ENCODE assay signal across 34 cellular contexts in genomic region chr4:69658133-69658532, GRCh38. TPM values are rescaled to one million over a fixed set of nuclear protein-coding genes. Genes with fewer than 3 reads are reported as not detected.
"Had no signal": no experiment of that assay in that cellular context is flagged by ENCODE, and none has a peak within 500 bp of the region (broad histone marks: within the 10 kb centered on the region; RNA-seq: fewer than 3 reads in every experiment).

No MANE protein-coding gene starts in this region.

- H3K4me1 ChIP-seq: ascending aorta had no signal

- H3K27ac ChIP-seq: ascending aorta, cardiac muscle cell, VCaP had no signal

- DNase-seq: activated B cell treated with CpG ODN at 0.5 μM for 24 hours; activated CD4-positive, alpha-beta memory T cell treated with anti-CD3 and anti-CD28 coated beads for 36 hours; activated CD4-positive, alpha-beta T cell treated with anti-CD3 and anti-CD28 coated beads for 4 hours; activated CD4-positive, alpha-beta T cell treated with anti-CD3 and anti-CD28 coated beads, Interleukin-2, amount 10 ng/mL, durations not matched to agents 24 days and 14 days; activated CD4-positive, alpha-beta T cell treated with anti-CD3 and anti-CD28 coated beads, Interleukin-2, amount 50 U/mL, for 1 hour; activated CD4-positive, alpha-beta T cell treated with anti-CD3 and anti-CD28 coated beads, Interleukin-2, amount 50 U/mL, for 4 hours; activated CD4-positive, CD25-positive, alpha-beta regulatory T cell treated with anti-CD3 and anti-CD28 coated beads, Interleukin-2, amount 50 U/mL, for 72 hours; activated CD8-positive, alpha-beta memory T cell treated with anti-CD3 and anti-CD28 coated beads, Interleukin-2, amount 50 U/mL, for 4 hours; activated CD8-positive, alpha-beta T cell treated with anti-CD3 and anti-CD28 coated beads for 36 hours; activated effector memory CD4-positive, alpha-beta T cell treated with anti-CD3 and anti-CD28 coated beads, Interleukin-2, amount 50 U/mL, for 16 hours; activated gamma-delta T cell treated with Interleukin-2 at 50 U/mL for 16 hours; activated naive CD4-positive, alpha-beta T cell treated with anti-CD3 and anti-CD28 coated beads, Interleukin-2, amount 10 ng/mL, durations not matched to agents 7 days and 5 days; activated naive CD4-positive, alpha-beta T cell treated with Interleukin-2 at 50 U/mL for 16 hours; activated naive CD8-positive, alpha-beta T cell treated with anti-CD3 and anti-CD28 coated beads, Interleukin-2, amount 10 ng/mL, durations not matched to agents 7 days and 5 days; activated naive CD8-positive, alpha-beta T cell treated with anti-CD3 and anti-CD28 coated beads, Interleukin-2, amount 50 U/mL, for 24 hours; activated T-cell treated with anti-CD3 and anti-CD28 coated beads for 4 hours; activated T-cell treated with anti-CD3 and anti-CD28 coated beads, Interleukin-2, amount 50 U/mL, for 1 hour; activated T-cell treated with anti-CD3 and anti-CD28 coated beads, Interleukin-2, amount 50 U/mL, for 4 hours; activated T-cell treated with anti-CD3 and anti-CD28 coated beads, Interleukin-2, amount 50 U/mL, for 72 hours; amygdala; anterior cingulate cortex; caudate nucleus; SW 1271; T-helper 1 cell; T-helper 2 cell; T-helper 9 cell had no signal

- H3K36me3 ChIP-seq: ascending aorta, cardiac muscle cell had no signal

- H3K4me3 ChIP-seq: ascending aorta, cardiac muscle cell had no signal

- H3K9me3 ChIP-seq: ascending aorta had no signal

- H3K27me3 ChIP-seq: ascending aorta, cardiac muscle cell had no signal

RNA-seq across cellular contexts. Expression of gene UGT2A1, which starts 5.1 kb away (rescaled TPM):
- total RNA-seq: activated B cell treated with CpG ODN at 0.5 μM for 24 hours; activated CD4-positive, alpha-beta memory T cell treated with anti-CD3 and anti-CD28 coated beads for 36 hours; activated CD4-positive, alpha-beta T cell treated with anti-CD3 and anti-CD28 coated beads, Interleukin-2, amount 10 ng/mL, durations not matched to agents 24 days and 14 days; activated CD8-positive, alpha-beta memory T cell treated with anti-CD3 and anti-CD28 coated beads for 36 hours; activated CD8-positive, alpha-beta T cell treated with anti-CD3 and anti-CD28 coated beads for 36 hours; activated naive CD8-positive, alpha-beta T cell treated with anti-CD3 and anti-CD28 coated beads, Interleukin-2, amount 10 ng/mL, durations not matched to agents 7 days and 5 days; activated T-cell treated with anti-CD3 and anti-CD28 coated beads, Interleukin-2, amount 50 U/mL, for 4 hours; activated T-cell treated with anti-CD3 and anti-CD28 coated beads, Interleukin-2, amount 50 U/mL, for 72 hours; activated T-helper 1 cell treated with anti-CD3 and anti-CD28 coated beads, Interleukin-12 subunit alpha, Interleukin-12 subunit beta, Interleukin-2, Interleukin-4 antibody, amounts not matched to agents 30 ng/mL and 10 ng/mL and 1 ng/mL, durations not matched to agents 14 hours and 24 hours and 36 hours; activated T-helper 17 cell treated with anti-CD3 and anti-CD28 coated beads, Interleukin-2, amount 50 U/mL, for 72 hours; ascending aorta; bronchial epithelial cell; cardiac muscle cell had no signal
- polyA plus RNA-seq: adipose tissue, cardiac muscle cell had no signal

RNA-seq across cellular contexts. Expression of gene UGT2A2, which starts 18.7 kb away (rescaled TPM):
- total RNA-seq: activated B cell treated with CpG ODN at 0.5 μM for 24 hours; activated CD4-positive, alpha-beta memory T cell treated with anti-CD3 and anti-CD28 coated beads for 36 hours; activated CD4-positive, alpha-beta T cell treated with anti-CD3 and anti-CD28 coated beads, Interleukin-2, amount 10 ng/mL, durations not matched to agents 24 days and 14 days; activated CD8-positive, alpha-beta memory T cell treated with anti-CD3 and anti-CD28 coated beads for 36 hours; activated CD8-positive, alpha-beta T cell treated with anti-CD3 and anti-CD28 coated beads for 36 hours; activated naive CD8-positive, alpha-beta T cell treated with anti-CD3 and anti-CD28 coated beads, Interleukin-2, amount 10 ng/mL, durations not matched to agents 7 days and 5 days; activated T-cell treated with anti-CD3 and anti-CD28 coated beads, Interleukin-2, amount 50 U/mL, for 4 hours; activated T-cell treated with anti-CD3 and anti-CD28 coated beads, Interleukin-2, amount 50 U/mL, for 72 hours; activated T-helper 1 cell treated with anti-CD3 and anti-CD28 coated beads, Interleukin-12 subunit alpha, Interleukin-12 subunit beta, Interleukin-2, Interleukin-4 antibody, amounts not matched to agents 30 ng/mL and 10 ng/mL and 1 ng/mL, durations not matched to agents 14 hours and 24 hours and 36 hours; activated T-helper 17 cell treated with anti-CD3 and anti-CD28 coated beads, Interleukin-2, amount 50 U/mL, for 72 hours; ascending aorta; bronchial epithelial cell; cardiac muscle cell had no signal
- polyA plus RNA-seq: adipose tissue, cardiac muscle cell had no signal
